Comparison of ENCODE assay signal across 17 cellular contexts in the genomic region with DNA sequence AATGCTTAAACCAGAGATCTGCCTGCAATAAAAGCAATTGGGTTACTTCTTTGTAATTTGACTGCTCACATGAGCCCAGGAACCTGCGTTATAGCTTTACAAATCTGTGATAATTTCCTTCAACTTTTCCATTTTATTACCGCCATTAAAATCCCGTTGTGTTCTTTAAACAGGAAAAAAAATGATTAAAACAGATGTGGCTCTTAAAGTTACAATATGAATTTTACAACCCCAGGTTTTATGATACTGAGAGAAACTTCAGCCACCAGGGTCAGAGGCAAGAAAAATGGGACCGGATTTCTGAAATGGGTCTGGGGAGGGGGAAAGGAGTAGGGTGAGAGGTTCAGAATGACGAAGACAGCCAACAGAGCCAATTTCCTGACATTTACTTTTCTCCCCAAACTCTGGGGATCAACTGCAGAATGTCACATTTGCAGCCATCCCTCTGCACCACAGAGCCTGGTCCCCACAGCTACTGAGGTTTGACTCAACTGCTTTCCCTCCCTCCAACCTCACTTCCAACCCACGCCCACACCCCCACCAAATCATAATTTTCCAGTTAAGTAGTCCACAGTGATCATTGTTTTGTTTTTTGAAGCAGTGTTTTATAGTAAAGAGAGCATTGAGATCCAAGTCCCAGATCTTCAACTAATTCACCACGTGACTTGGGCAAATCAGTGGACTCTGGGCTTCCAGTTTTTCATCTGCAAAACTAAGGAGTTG.
DNase-seq lines count a peak whose midpoint lies in the region; ATAC-seq, FAIRE-seq and TF ChIP-seq lines count a peak whose summit lies in the region.
"Had no signal": no experiment of that assay in that cellular context is flagged by ENCODE, and none has a peak within 500 bp of the region (broad histone marks: within the 10 kb centered on the region; RNA-seq: fewer than 3 reads in every experiment).

No MANE protein-coding gene starts in this region.

- WGBS in transverse colon (ENCODE audit: low coverage in 1 of 2), 2 donors, result 12 to 25% methylated on average over 6 to 7 of the region's 7 CpGs

- H3K4me3 ChIP-seq in HEK293 (ENCODE audit: low read depth, low read length), result no peak overlapping the region
- no peak overlapping the region for H3K4me3 ChIP-seq in transverse colon

- DNase-seq in transverse colon (no peak), T-helper 9 cell (no peak)
- no peak for DNase-seq in activated CD4-positive, alpha-beta T cell treated with anti-CD3 and anti-CD28 coated beads, Interleukin-2, amount 10 ng/mL, durations not matched to agents 7 days and 5 days
- DNase-seq in T-helper 2 cell treated with Interferon-gamma antibody and Interleukin-4, amounts not matched to agents 5 μg/mL and 100 μg/mL, for 36 hours (ENCODE audit: low spot score), result no peak
- DNase-seq: CD8-positive, alpha-beta T cell; COR-L47; DMS153; DMS79 treated with DMSO at 0.1 percent for 48 hours; EL; H7 had no signal

- TF ChIP-seq CTCF in HEK293 (tag by site-specific recombination; IDR thresholded peaks at IDR 0.05), result no peak
- no peak for TF ChIP-seq CTCF in nephron (IDR thresholded peaks at IDR 0.05; ENCODE audit: unreplicated experiment in 3 of 3)
- no peak for TF ChIP-seq CTCF in transverse colon (IDR thresholded peaks at IDR 0.05)

- CTCF ChIA-PET in HEK293 (lab: Yijun Ruan, JAX), result interaction anchor here (0.7 kb wide), 1 partner anchor 10 kb away, joined by 3 read pairs; no protein-coding TSS in a partner anchor
- CTCF ChIA-PET in activated CD4-positive, alpha-beta T cell treated with anti-CD3 and anti-CD28 coated beads, Interleukin-2, amount 10 ng/mL, durations not matched to agents 7 days and 5 days (lab: Charles Lee), result interaction anchor here (0.7 kb wide), 1 partner anchor 38 kb away, joined by 3 read pairs; no protein-coding TSS in a partner anchor

- no peak for TF ChIP-seq EP300 in transverse colon (IDR thresholded peaks at IDR 0.05; ENCODE audit: low read depth)

- H3K9me3 Mint-ChIP-seq in nephron, result no peaks in the 10 kb centered on the region
- no peaks in the 10 kb centered on the region for H3K9me3 Mint-ChIP-seq in activated CD4-positive, alpha-beta T cell treated with anti-CD3 and anti-CD28 coated beads, Interleukin-2, amount 10 ng/mL, durations not matched to agents 7 days and 5 days
- no peaks in the 10 kb centered on the region for H3K9me3 Mint-ChIP-seq in T-helper 2 cell treated with Interferon-gamma antibody and Interleukin-4, amounts not matched to agents 5 μg/mL and 100 μg/mL, for 36 hours
- H3K9me3 Mint-ChIP-seq: CD14-positive monocyte; CD8-positive, alpha-beta T cell had no signal

- no peaks in the 10 kb centered on the region for H3K4me1 ChIP-seq in HEK293 (ENCODE audit: control insufficient read depth, insufficient read depth, low read length)
- H3K4me1 ChIP-seq in transverse colon, result peaks cover 0 to 33% (median 8%) of the 10 kb centered on the region in 4 donors

- peaks cover 18% of the 10 kb centered on the region for H3K27me3 ChIP-seq in transverse colon

- H3K27me3 Mint-ChIP-seq in nephron (ENCODE audit: low read depth), result no peaks in the 10 kb centered on the region
- H3K27me3 Mint-ChIP-seq in activated CD4-positive, alpha-beta T cell treated with anti-CD3 and anti-CD28 coated beads, Interleukin-2, amount 10 ng/mL, durations not matched to agents 7 days and 5 days, result peaks cover 15% of the 10 kb centered on the region
- peaks cover 17% of the 10 kb centered on the region for H3K27me3 Mint-ChIP-seq in T-helper 2 cell treated with Interferon-gamma antibody and Interleukin-4, amounts not matched to agents 5 μg/mL and 100 μg/mL, for 36 hours (ENCODE audit: low read depth)

- no peak overlapping the region for H3K4me3 Mint-ChIP-seq in nephron
- H3K4me3 Mint-ChIP-seq in activated CD4-positive, alpha-beta T cell treated with anti-CD3 and anti-CD28 coated beads, Interleukin-2, amount 10 ng/mL, durations not matched to agents 7 days and 5 days, result no peak overlapping the region
- no peak overlapping the region for H3K4me3 Mint-ChIP-seq in T-helper 2 cell treated with Interferon-gamma antibody and Interleukin-4, amounts not matched to agents 5 μg/mL and 100 μg/mL, for 36 hours
- H3K4me3 Mint-ChIP-seq: CD14-positive monocyte; CD8-positive, alpha-beta T cell had no signal

- intact Hi-C loops in transverse colon (cut with DNase I; ENCODE audit: low total_unique reads), result no loop called here

- H3K36me3 Mint-ChIP-seq in nephron (ENCODE audit: low read depth), result no peaks in the 10 kb centered on the region
- H3K36me3 Mint-ChIP-seq in activated CD4-positive, alpha-beta T cell treated with anti-CD3 and anti-CD28 coated beads, Interleukin-2, amount 10 ng/mL, durations not matched to agents 7 days and 5 days (ENCODE audit: low read depth), result no peaks in the 10 kb centered on the region
- no peaks in the 10 kb centered on the region for H3K36me3 Mint-ChIP-seq in T-helper 2 cell treated with Interferon-gamma antibody and Interleukin-4, amounts not matched to agents 5 μg/mL and 100 μg/mL, for 36 hours (ENCODE audit: low read depth)
- H3K36me3 Mint-ChIP-seq: CD14-positive monocyte; CD8-positive, alpha-beta T cell had no signal

- no peaks in the 10 kb centered on the region for H3K9me3 ChIP-seq in HEK293 (ENCODE audit: control insufficient read depth, insufficient read depth, low read depth, low read length)
- H3K9me3 ChIP-seq in transverse colon, result no peaks in the 10 kb centered on the region

- ATAC-seq in GM18517 (IDR thresholded peaks at IDR 0.05; ENCODE audit: unreplicated experiment), result no peak
- ATAC-seq: CD8-positive, alpha-beta T cell had no signal

- H3K27ac Mint-ChIP-seq in nephron, result peak overlapping the region in 2 of 3 experiments; percentile 0 to 89
- no peak overlapping the region for H3K27ac Mint-ChIP-seq in activated CD4-positive, alpha-beta T cell treated with anti-CD3 and anti-CD28 coated beads, Interleukin-2, amount 10 ng/mL, durations not matched to agents 7 days and 5 days
- no peak overlapping the region for H3K27ac Mint-ChIP-seq in T-helper 2 cell treated with Interferon-gamma antibody and Interleukin-4, amounts not matched to agents 5 μg/mL and 100 μg/mL, for 36 hours
- H3K27ac Mint-ChIP-seq: CD14-positive monocyte; CD8-positive, alpha-beta T cell had no signal

- in situ Hi-C loops in transverse colon (cut with MboI; ENCODE audit: low pct_ligation_motif_present in 1 of 4, low pct_unique_long_range_greater_than_20kb in 1 of 4, low sequenced_read_pairs in 3 of 4), result no loop called here

- H3K36me3 ChIP-seq in HEK293 (ENCODE audit: control insufficient read depth in 2 of 2, insufficient read depth in 1 of 2, low read length in 2 of 2) (no peaks in the 10 kb centered on the region), transverse colon (no peaks in the 10 kb centered on the region)

- no peak for TF ChIP-seq POLR2A in transverse colon (IDR thresholded peaks at IDR 0.05)

- H3K27ac ChIP-seq in HEK293 (ENCODE audit: extremely low read depth, low read depth, low read length) (no peak overlapping the region), transverse colon (peak overlapping the region; percentile 14 to 62 (median 27))

- POLR2A ChIA-PET in HEK293 (lab: Yijun Ruan, JAX), result no interaction called here
- POLR2A ChIA-PET in activated CD4-positive, alpha-beta T cell treated with anti-CD3 and anti-CD28 coated beads, Interleukin-2, amount 10 ng/mL, durations not matched to agents 7 days and 5 days (lab: Charles Lee), result no interaction called here

- FAIRE-seq in endometrium (lab: Jason Lieb, UNC), result peak; percentile 91
- FAIRE-seq: G401.6, GM12892 had no signal

- peaks cover 14% of the 10 kb centered on the region for H3K4me1 Mint-ChIP-seq in nephron
- H3K4me1 Mint-ChIP-seq in activated CD4-positive, alpha-beta T cell treated with anti-CD3 and anti-CD28 coated beads, Interleukin-2, amount 10 ng/mL, durations not matched to agents 7 days and 5 days, result no peaks in the 10 kb centered on the region
- H3K4me1 Mint-ChIP-seq in T-helper 2 cell treated with Interferon-gamma antibody and Interleukin-4, amounts not matched to agents 5 μg/mL and 100 μg/mL, for 36 hours (ENCODE audit: low read depth), result no peaks in the 10 kb centered on the region
- H3K4me1 Mint-ChIP-seq: CD14-positive monocyte had no signal

TF ChIP-seq in HEK293, 187 proteins besides CTCF, POLR2A, EP300 and RAD21 (continues in another document):
- TF ChIP-seq ZNF623 (tag by site-specific recombination; IDR thresholded peaks at IDR 0.05) (no peak), ZBTB6 (tag by site-specific recombination; IDR thresholded peaks at IDR 0.05) (no peak), ZFHX2 (tag by site-specific recombination; conservative IDR thresholded peaks at IDR 0.05) (peak; percentile 70), ZNF19 (tag by site-specific recombination; IDR thresholded peaks at IDR 0.05; ENCODE audit: low read depth) (no peak), ZNF433 (tag by site-specific recombination; IDR thresholded peaks at IDR 0.05; ENCODE audit: low read depth) (no peak)

Comparison
In these comparisons a context has a peak if more than half of its experiments do, and no peak if none do; other contexts are left out.
1. H3K27ac Mint-ChIP-seq: peak in nephron (2 of 3); none in activated CD4-positive, alpha-beta T cell treated with anti-CD3 and anti-CD28 coated beads, Interleukin-2, amount 10 ng/mL, durations not matched to agents 7 days and 5 days (single experiment) and T-helper 2 cell treated with Interferon-gamma antibody and Interleukin-4, amounts not matched to agents 5 μg/mL and 100 μg/mL, for 36 hours (single experiment).